Comparison of ENCODE assay signal across 8 cellular contexts in genomic region chr4:184815046-184815877, GRCh38. TPM values are rescaled to one million over a fixed set of nuclear protein-coding genes. Genes with fewer than 3 reads are reported as not detected.
DNase-seq lines count a peak whose midpoint lies in the region; ATAC-seq and TF ChIP-seq lines count a peak whose summit lies in the region.

No MANE protein-coding gene starts in this region.

- intact Hi-C loops in CD8-positive, alpha-beta T cell (cut with DNase I, micrococcal nuclease): no loop called here
- intact Hi-C loops in gastrocnemius medialis (cut with DNase I; ENCODE audit: low total_unique reads): loop anchor here (1.0 to 10.0 kb wide), 5 partner anchors 10 to 760 kb away; partner anchors contain the start of gene SLC25A4

- in situ Hi-C loops in gastrocnemius medialis (cut with MboI; ENCODE audit: low sequenced_read_pairs in 4 of 4): loop anchor here in 1 of 4 donors (10.0 to 25.0 kb wide), 2 partner anchors 60 to 772 kb away; no protein-coding TSS in a partner anchor

- peaks cover 6% of the 10 kb centered on the region for H3K4me1 ChIP-seq in CD8-positive, alpha-beta T cell (ENCODE audit: insufficient read depth, low read length)
- peaks cover 65 to 80% of the 10 kb centered on the region in 2 donors for H3K4me1 ChIP-seq in gastrocnemius medialis

- no peaks in the 10 kb centered on the region for H3K9me3 Mint-ChIP-seq in CD8-positive, alpha-beta T cell

- no peaks in the 10 kb centered on the region for H3K36me3 ChIP-seq in CD8-positive, alpha-beta T cell (ENCODE audit: insufficient read depth, low read length)
- no peaks in the 10 kb centered on the region for H3K36me3 ChIP-seq in gastrocnemius medialis

- peaks cover 6% of the 10 kb centered on the region for H3K36me3 Mint-ChIP-seq in CD8-positive, alpha-beta T cell

- no peak overlapping the region for H3K27ac Mint-ChIP-seq in CD8-positive, alpha-beta T cell

- peak in 1 of 7 experiments; percentile 24 for DNase-seq in CD8-positive, alpha-beta T cell
- DNase-seq in NCI-H2029 (lab: John Stamatoyannopoulos, UW) (peak; percentile 83), amygdala (lab: John Stamatoyannopoulos, UW) (peak in 46 of 56 donors; percentile 10 to 74 (median 42)), hypothalamus (lab: John Stamatoyannopoulos, UW) (peak in 33 of 51 donors; percentile 6 to 82 (median 28)), gastrocnemius medialis (peak; percentile 89 to 96), activated T-cell treated with anti-CD3 and anti-CD28 coated beads for 4 hours (no peak)

- H3K27me3 Mint-ChIP-seq in CD8-positive, alpha-beta T cell (ENCODE audit: low read depth): no peaks in the 10 kb centered on the region

- H3K27ac ChIP-seq in CD8-positive, alpha-beta T cell (ENCODE audit: low read depth, low read length): no peak overlapping the region
- H3K27ac ChIP-seq in gastrocnemius medialis: peak overlapping the region; percentile 97 to 100 (median 98)

- H3K9me3 ChIP-seq in CD8-positive, alpha-beta T cell (ENCODE audit: low read length): no peaks in the 10 kb centered on the region
- no peaks in the 10 kb centered on the region for H3K9me3 ChIP-seq in gastrocnemius medialis

- CTCF ChIA-PET in CD8-positive, alpha-beta T cell (lab: Charles Lee): no interaction called here

- no peak overlapping the region for H3K4me3 Mint-ChIP-seq in CD8-positive, alpha-beta T cell

- ATAC-seq in CD8-positive, alpha-beta T cell: peak; percentile 28
- ATAC-seq in GM19023 (IDR thresholded peaks at IDR 0.05; ENCODE audit: unreplicated experiment) (peak; percentile 72), HG03060 (IDR thresholded peaks at IDR 0.05; ENCODE audit: low read depth, unreplicated experiment) (peak; percentile 81), gastrocnemius medialis (peak; percentile 33 to 41)

- no peaks in the 10 kb centered on the region for H3K27me3 ChIP-seq in CD8-positive, alpha-beta T cell (ENCODE audit: insufficient read depth, low read length)
- no peaks in the 10 kb centered on the region for H3K27me3 ChIP-seq in gastrocnemius medialis

- peaks cover 41% of the 10 kb centered on the region for H3K4me1 Mint-ChIP-seq in CD8-positive, alpha-beta T cell (ENCODE audit: low read depth)

- TF ChIP-seq CTCF in CD8-positive, alpha-beta T cell (IDR thresholded peaks at IDR 0.05): no peak
- no peak for TF ChIP-seq CTCF in gastrocnemius medialis (IDR thresholded peaks at IDR 0.05 in 4 of 5, conservative IDR thresholded peaks at IDR 0.05 in 1 of 5)

- no peak overlapping the region for H3K4me3 ChIP-seq in CD8-positive, alpha-beta T cell (ENCODE audit: low read depth, low read length)
- peak overlapping the region; percentile 32 to 55 (median 46) for H3K4me3 ChIP-seq in gastrocnemius medialis

- TF ChIP-seq POLR2A in gastrocnemius medialis (IDR thresholded peaks at IDR 0.05): no peak

- POLR2A ChIA-PET in CD8-positive, alpha-beta T cell (lab: Charles Lee): no interaction called here

RNA-seq across cellular contexts. Expression of gene ACSL1, which starts 10.5 kb away (rescaled TPM):
- total RNA-seq in CD8-positive, alpha-beta T cell: 10 to 100 TPM; 18.4 to 21.3 TPM
- 1,000 to 10,000 TPM in 3 of 4 donors, 100 to 1,000 TPM in 1; 591 to 2,181 (median 1,316) TPM for total RNA-seq in gastrocnemius medialis

Comparison
In these comparisons a context has a peak if more than half of its experiments do, and no peak if none do; other contexts are left out.
1. ATAC-seq: peak in every context shown above with its lines; median percentile 81 in HG03060; 72 in GM19023; 37 in gastrocnemius medialis; 28 in CD8-positive, alpha-beta T cell.
2. RNA of gene ACSL1, which starts 10.5 kb away (total RNA-seq): 591 to 2,181 TPM in gastrocnemius medialis; 18.4 to 21.3 TPM in CD8-positive, alpha-beta T cell; every median in the first group is over 10 times any median in the second.